In the genomic region with DNA sequence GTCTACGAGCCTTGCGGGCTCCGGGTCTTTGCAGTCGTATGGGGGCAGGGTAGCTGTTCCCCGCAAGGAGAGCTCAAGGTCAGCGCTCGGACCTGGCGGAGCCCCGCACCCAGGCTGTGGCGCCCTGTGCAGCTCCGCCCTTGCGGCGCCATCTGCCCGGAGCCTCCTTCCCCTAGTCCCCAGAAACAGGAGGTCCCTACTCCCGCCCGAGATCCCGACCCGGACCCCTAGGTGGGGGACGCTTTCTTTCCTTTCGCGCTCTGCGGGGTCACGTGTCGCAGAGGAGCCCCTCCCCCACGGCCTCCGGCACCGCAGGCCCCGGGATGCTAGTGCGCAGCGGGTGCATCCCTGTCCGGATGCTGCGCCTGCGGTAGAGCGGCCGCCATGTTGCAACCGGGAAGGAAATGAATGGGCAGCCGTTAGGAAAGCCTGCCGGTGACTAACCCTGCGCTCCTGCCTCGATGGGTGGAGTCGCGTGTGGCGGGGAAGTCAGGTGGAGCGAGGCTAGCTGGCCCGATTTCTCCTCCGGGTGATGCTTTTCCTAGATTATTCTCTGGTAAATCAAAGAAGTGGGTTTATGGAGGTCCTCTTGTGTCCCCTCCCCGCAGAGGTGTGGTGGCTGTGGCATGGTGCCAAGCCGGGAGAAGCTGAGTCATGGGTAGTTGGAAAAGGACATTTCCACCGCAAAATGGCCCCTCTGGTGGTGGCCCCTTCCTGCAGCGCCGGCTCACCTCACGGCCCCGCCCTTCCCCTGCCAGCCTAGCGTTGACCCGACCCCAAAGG, we compare ENCODE assay signal across 8 cellular contexts. TPM values are rescaled to one million over a fixed set of nuclear protein-coding genes. Genes with fewer than 3 reads are reported as not detected.
DNase-seq lines count a peak whose midpoint lies in the region; ATAC-seq and TF ChIP-seq lines count a peak whose summit lies in the region.

No MANE protein-coding gene starts in this region.

- H3K27ac ChIP-seq in duodenal mucosa (ENCODE audit: low read depth, low read length) = peak overlapping the region; percentile 94
- H3K27ac ChIP-seq in lower lobe of right lung = peak overlapping the region; percentile 96

- H3K4me1 ChIP-seq in duodenal mucosa (ENCODE audit: control insufficient read depth in 1 of 2, insufficient read depth in 2 of 2, low read length in 2 of 2) = peaks cover 46 to 60% of the 10 kb centered on the region in 2 donors
- H3K4me1 ChIP-seq in lower lobe of right lung = peaks cover 60% of the 10 kb centered on the region

- peak; percentile 16 for ATAC-seq in HG02763 (IDR thresholded peaks at IDR 0.05; ENCODE audit: unreplicated experiment)
- ATAC-seq in lower lobe of right lung = peak; percentile 64 to 70

- H3K9me3 ChIP-seq in duodenal mucosa (ENCODE audit: control insufficient read depth in 1 of 2, low read length in 2 of 2) (no peaks in the 10 kb centered on the region), lower lobe of right lung (no peaks in the 10 kb centered on the region)

- DNase-seq in ELR (ENCODE audit: low read depth) (peak; percentile 85), NCI-H524 (lab: John Stamatoyannopoulos, UW) (peak; percentile 51 to 57), lower lobe of right lung (peak; percentile 88), pons (ENCODE audit: low spot score) (no peak)
- peak; percentile 74 to 79 for DNase-seq in activated CD4-positive, alpha-beta T cell treated with anti-CD3 and anti-CD28 coated beads, Interleukin-2, amount 50 U/mL, for 48 hours
- peak; percentile 47 to 65 (median 49) for DNase-seq in stimulated activated CD4-positive, alpha-beta T cell treated with anti-CD3 and anti-CD28 coated beads, TNF-alpha, amount 100 ng/mL, for 1 hour (ENCODE audit: low read depth in 3 of 3, low spot score in 1 of 3)

- intact Hi-C loops in lower lobe of right lung (cut with DNase I) = no loop called here

- H3K9ac ChIP-seq in duodenal mucosa (ENCODE audit: low read depth in 1 of 2, low read length in 2 of 2) = peak overlapping the region; percentile 81 to 90

- H3K4me3 ChIP-seq in duodenal mucosa (ENCODE audit: low read depth in 1 of 2, low read length in 2 of 2) (peak overlapping the region; percentile 88 to 91), lower lobe of right lung (peak overlapping the region; percentile 94)

- H3K27me3 ChIP-seq in duodenal mucosa (ENCODE audit: control insufficient read depth in 1 of 2, insufficient read depth in 2 of 2, low read length in 2 of 2) (no peaks in the 10 kb centered on the region), lower lobe of right lung (ENCODE audit: low read depth) (no peaks in the 10 kb centered on the region)

- no peak for TF ChIP-seq CTCF in lower lobe of right lung (IDR thresholded peaks at IDR 0.05)

- H3K36me3 ChIP-seq in duodenal mucosa (ENCODE audit: control insufficient read depth in 1 of 2, insufficient read depth in 2 of 2, low read length in 2 of 2) = peaks cover 28 to 46% of the 10 kb centered on the region in 2 donors
- H3K36me3 ChIP-seq in lower lobe of right lung = peaks cover 61% of the 10 kb centered on the region

RNA-seq across cellular contexts. Expression of a gene that starts 0.8 kb away (rescaled TPM):
- total RNA-seq in lower lobe of right lung = 766 TPM

RNA-seq across cellular contexts. Expression of a gene that starts 20.7 kb away (rescaled TPM):
- 27.6 TPM for total RNA-seq in lower lobe of right lung

RNA-seq across cellular contexts. Expression of a gene that starts 33.0 kb away (rescaled TPM):
- 30.2 TPM for total RNA-seq in lower lobe of right lung

RNA-seq across cellular contexts. Expression of a gene that starts 41.2 kb away (rescaled TPM):
- 32.0 TPM for total RNA-seq in lower lobe of right lung

RNA-seq across cellular contexts. Expression of a gene that starts 42.0 kb away (rescaled TPM):
- 121 TPM for total RNA-seq in lower lobe of right lung
